24 cellular contexts compared by ENCODE assay signal in genomic region chr7:158891922-158892321, GRCh38. TPM values are rescaled to one million over a fixed set of nuclear protein-coding genes. Genes with fewer than 3 reads are reported as not detected.
A peak's percentile ranks its signal among the peaks of the same experiment; 100 is the strongest.
DNase-seq lines count a peak whose midpoint lies in the region; ATAC-seq, FAIRE-seq and TF ChIP-seq lines count a peak whose summit lies in the region.
"Had no signal": no experiment of that assay in that cellular context is flagged by ENCODE, and none has a peak within 500 bp of the region (broad histone marks: within the 10 kb centered on the region; RNA-seq: fewer than 3 reads in every experiment).

No MANE protein-coding gene starts in this region.

- no peak for TF ChIP-seq POLR2A in HepG2 (IDR thresholded peaks at IDR 0.05; ENCODE audit: insufficient read depth in 1 of 2, low read depth in 2 of 2, low read length in 2 of 2)

- POLR2A ChIA-PET in HepG2 (lab: Yijun Ruan, JAX) = no interaction called here
- POLR2A ChIA-PET in GM10248 (lab: Yijun Ruan, JAX) = no interaction called here
- POLR2A ChIA-PET in activated CD4-positive, alpha-beta T cell treated with anti-CD3 and anti-CD28 coated beads for 36 hours (lab: Charles Lee) = no interaction called here

- in situ Hi-C loops in HepG2 (cut with HindIII; ENCODE audit: extremely low pct_ligation_motif_present, low pct_unique_long_range_greater_than_20kb) = loop anchor here (5.0 kb wide), 1 partner anchor 85 kb away; no protein-coding TSS in a partner anchor

- H3K4me2 ChIP-seq in HepG2 (ENCODE audit: low read depth, low read length) = no peak overlapping the region
- H3K4me2 ChIP-seq: A549; BLaER1 treated with 17β-estradiol and CSF1 and Interleukin-3, amounts not matched to agents 10 nM and 100 nM had no signal

- H3K4me1 Mint-ChIP-seq in nephron progenitor cell = no peaks in the 10 kb centered on the region
- no peaks in the 10 kb centered on the region for H3K4me1 Mint-ChIP-seq in activated CD4-positive, alpha-beta T cell treated with anti-CD3 and anti-CD28 coated beads for 36 hours
- H3K4me1 Mint-ChIP-seq: B cell had no signal

- 76% methylated on average over 10 of the region's 10 CpGs for WGBS in liver
- 93% methylated on average over 9 of the region's 10 CpGs for WGBS in HepG2 (ENCODE audit: low lambda C conversion rate)

- H3K9me3 ChIP-seq in liver (ENCODE audit: control insufficient read depth in 4 of 4, low read length in 3 of 4) = no peaks in the 10 kb centered on the region
- H3K9me3 ChIP-seq in HepG2 (ENCODE audit: low read length) = no peaks in the 10 kb centered on the region
- H3K9me3 ChIP-seq: A549, Caco-2 had no signal

- peaks cover 2 to 13% (median 8%) of the 10 kb centered on the region in 4 donors for H3K36me3 ChIP-seq in liver (ENCODE audit: control insufficient read depth in 4 of 4, insufficient read depth in 3 of 4, low read depth in 1 of 4, low read length in 3 of 4)
- H3K36me3 ChIP-seq in HepG2 (replicated peaks in 1 of 2; ENCODE audit: control insufficient read depth in 1 of 2, insufficient read depth in 2 of 2, low read length in 2 of 2) = peaks cover 5 to 22% of the 10 kb centered on the region in 2 experiments; a peak in 2 of 5 replicates

- H3K79me2 ChIP-seq in HepG2 (ENCODE audit: insufficient read depth, low read length) = no peaks in the 10 kb centered on the region

- H2AFZ ChIP-seq in HepG2 (ENCODE audit: low read length) = no peak overlapping the region

- H3K27me3 ChIP-seq in liver (ENCODE audit: control insufficient read depth in 4 of 4, insufficient read depth in 4 of 4, low read length in 3 of 4) (no peaks in the 10 kb centered on the region), HepG2 (ENCODE audit: control insufficient read depth in 1 of 2, insufficient read depth in 2 of 2, low read length in 2 of 2) (no peaks in the 10 kb centered on the region)
- H3K27me3 ChIP-seq: BLaER1 treated with 17β-estradiol and CSF1 and Interleukin-3, amounts not matched to agents 10 nM and 100 nM had no signal

- no peak overlapping the region for H3K4me3 ChIP-seq in liver (ENCODE audit: low read depth in 1 of 3, low read length in 3 of 3)
- H3K4me3 ChIP-seq in HepG2 (replicated peaks in 1 of 3; ENCODE audit: insufficient read depth in 1 of 3, low read depth in 2 of 3, low read length in 3 of 3) = no peak overlapping the region
- H3K4me3 ChIP-seq: A549; BLaER1 treated with 17β-estradiol and CSF1 and Interleukin-3, amounts not matched to agents 10 nM and 100 nM; GM12878 had no signal

- H4K20me1 ChIP-seq in HepG2 (ENCODE audit: insufficient read depth, low read length) = no peaks in the 10 kb centered on the region
- H4K20me1 ChIP-seq: BLaER1 treated with 17β-estradiol and CSF1 and Interleukin-3, amounts not matched to agents 10 nM and 100 nM had no signal

- H3K27me3 Mint-ChIP-seq in nephron progenitor cell (ENCODE audit: low read depth, poor library complexity) = no peaks in the 10 kb centered on the region
- no peaks in the 10 kb centered on the region for H3K27me3 Mint-ChIP-seq in activated CD4-positive, alpha-beta T cell treated with anti-CD3 and anti-CD28 coated beads for 36 hours
- H3K27me3 Mint-ChIP-seq: B cell; CD4-positive, alpha-beta T cell had no signal

- CTCF ChIA-PET in HepG2 (lab: Yijun Ruan, JAX; ENCODE audit: low intra/inter-chr PET ratio, low total read pairs) (no interaction called here), GM10248 (lab: Yijun Ruan, JAX) (no interaction called here)
- CTCF ChIA-PET in activated CD4-positive, alpha-beta T cell treated with anti-CD3 and anti-CD28 coated beads for 36 hours (lab: Charles Lee) = no interaction called here

- H3K36me3 Mint-ChIP-seq in nephron progenitor cell (ENCODE audit: low read depth) = peaks cover 72% of the 10 kb centered on the region
- peaks cover 38% of the 10 kb centered on the region for H3K36me3 Mint-ChIP-seq in activated CD4-positive, alpha-beta T cell treated with anti-CD3 and anti-CD28 coated beads for 36 hours (ENCODE audit: low read depth)

- TF ChIP-seq EP300 in HepG2 (IDR thresholded peaks at IDR 0.05; ENCODE audit: low read depth in 2 of 2, low read length in 2 of 2) = no peak
- TF ChIP-seq EP300 in HepG2 (CRISPR knock-in tag; IDR thresholded peaks at IDR 0.05; ENCODE audit: borderline replicate concordance) = no peak

- H3K27ac ChIP-seq in liver (ENCODE audit: low read depth in 1 of 2, low read length in 2 of 2) (no peak overlapping the region), HepG2 (ENCODE audit: extremely low read length, insufficient read depth, low read length) (no peak overlapping the region)
- H3K27ac ChIP-seq: 22Rv1; A549; BLaER1 treated with 17β-estradiol and CSF1 and Interleukin-3, amounts not matched to agents 10 nM and 100 nM; C4-2B had no signal

- peak in 1 of 2 donors; percentile 18 for TF ChIP-seq RAD21 in liver (IDR thresholded peaks at IDR 0.05)
- no peak for TF ChIP-seq RAD21 in HepG2 (CRISPR knock-in tag; IDR thresholded peaks at IDR 0.05)

- intact Hi-C loops in HepG2 (cut with micrococcal nuclease; ENCODE audit: unreplicated experiment) = no loop called here
- intact Hi-C loops in activated CD4-positive, alpha-beta T cell treated with anti-CD3 and anti-CD28 coated beads for 36 hours (cut with DNase I, micrococcal nuclease) = no loop called here

- TF ChIP-seq CTCF in liver (IDR thresholded peaks at IDR 0.05; ENCODE audit: low read depth, low read length, missing input control) (no peak), HepG2 (CRISPR knock-in tag; IDR thresholded peaks at IDR 0.05) (no peak), nephron progenitor cell (IDR thresholded peaks at IDR 0.05) (no peak), GM10248 (IDR thresholded peaks at IDR 0.05; ENCODE audit: control extremely low read depth, extremely low read depth, low read depth, missing control alignments) (no peak)

- ATAC-seq in HepG2 = no peak
- peak; percentile 97 for ATAC-seq in left lobe of liver
- no peak for ATAC-seq in activated CD4-positive, alpha-beta T cell treated with anti-CD3 and anti-CD28 coated beads for 36 hours
- ATAC-seq: A549; CD8-positive, alpha-beta T cell; GM12878 had no signal

- peaks cover 4% of the 10 kb centered on the region for H3K9me3 Mint-ChIP-seq in nephron progenitor cell
- H3K9me3 Mint-ChIP-seq in activated CD4-positive, alpha-beta T cell treated with anti-CD3 and anti-CD28 coated beads for 36 hours (ENCODE audit: low read depth) = peaks cover 5% of the 10 kb centered on the region
- H3K9me3 Mint-ChIP-seq: CD4-positive, alpha-beta T cell had no signal

- peak overlapping the region; percentile 0 for H3K27ac Mint-ChIP-seq in nephron progenitor cell
- no peak overlapping the region for H3K27ac Mint-ChIP-seq in activated CD4-positive, alpha-beta T cell treated with anti-CD3 and anti-CD28 coated beads for 36 hours
- H3K27ac Mint-ChIP-seq: B cell; CD4-positive, alpha-beta T cell; CD8-positive, alpha-beta T cell had no signal

- no peak overlapping the region for H3K9ac ChIP-seq in liver (ENCODE audit: low read depth in 1 of 2, low read length in 2 of 2)
- no peak overlapping the region for H3K9ac ChIP-seq in HepG2 (ENCODE audit: insufficient read depth, low read depth, low read length)
- H3K9ac ChIP-seq: BLaER1 treated with 17β-estradiol and CSF1 and Interleukin-3, amounts not matched to agents 10 nM and 100 nM had no signal

- H3K4me1 ChIP-seq in liver (ENCODE audit: control insufficient read depth in 4 of 4, insufficient read depth in 4 of 4, low read length in 3 of 4) (peaks cover 0 to 2% (median 0%) of the 10 kb centered on the region in 4 donors), HepG2 (ENCODE audit: insufficient read depth, low read length) (no peaks in the 10 kb centered on the region)
- H3K4me1 ChIP-seq: A549; BLaER1 treated with 17β-estradiol and CSF1 and Interleukin-3, amounts not matched to agents 10 nM and 100 nM; Caco-2 had no signal

- BruUV-seq in HepG2 (replicated peaks; lab: Mats Ljungman, UMichigan) = no TSS peak

- H3K4me3 Mint-ChIP-seq in nephron progenitor cell = no peak overlapping the region
- H3K4me3 Mint-ChIP-seq in activated CD4-positive, alpha-beta T cell treated with anti-CD3 and anti-CD28 coated beads for 36 hours = no peak overlapping the region
- H3K4me3 Mint-ChIP-seq: B cell; CD4-positive, alpha-beta T cell; CD8-positive, alpha-beta T cell had no signal

- no peak for DNase-seq in HepG2 (ENCODE audit: low spot score)
- DNase-seq in left lobe of liver (ENCODE audit: low spot score) = peak; percentile 68
- DNase-seq in nephron progenitor cell = no peak
- DNase-seq in stimulated activated CD4-positive, alpha-beta T cell treated with anti-CD3 and anti-CD28 coated beads, Interleukin-4, amount 100 ng/mL, for 24 hours = no peak
- no peak for DNase-seq in GM10248 (ENCODE audit: extremely low spot score)
- DNase-seq in activated CD4-positive, alpha-beta T cell treated with anti-CD3 and anti-CD28 coated beads for 36 hours = no peak
- DNase-seq: AML-193; Caco-2; Calu3; CD4-positive, alpha-beta T cell; CD8-positive, alpha-beta T cell; DMS79 treated with DMSO at 0.1 percent for 48 hours; GF-D8 had no signal

- no peak for FAIRE-seq in HepG2 (lab: Jason Lieb, UNC)
- FAIRE-seq: A549, D721Med, G401.6, GM12878, GM12892, GM18507 had no signal

RNA-seq across cellular contexts. Expression of gene DYNC2I1, which starts 35.6 kb away (rescaled TPM):
- total RNA-seq in liver (1 to 10 TPM; 2.0 to 4.9 TPM), HepG2 (2016; rRNA removed; fragmentation: Illumina TruSeq; extraction: Trizol) (3.4 and 4.9 TPM in 2 replicates), left lobe of liver (6.7 TPM)
- polyA plus RNA-seq in liver (10 to 100 TPM in 1 of 2 donors, 1 to 10 TPM in 1; 2.2 to 12.9 TPM), HepG2 (2011; rRNA removed) (8.6 and 9.1 TPM in 2 replicates)
- 11.3 and 18.9 TPM in 2 replicates for total RNA-seq in HepG2 (2016; cell fraction: cytosol; rRNA removed; fragmentation: Illumina TruSeq; extraction: Trizol; ENCODE audit: low read depth)
- 3.1 and 3.9 TPM in 2 replicates for total RNA-seq in HepG2 (2016; cell fraction: insoluble cytoplasmic fraction; rRNA removed; fragmentation: Illumina TruSeq; extraction: Trizol)
- total RNA-seq in HepG2 (2016; cell fraction: membrane; rRNA removed; fragmentation: Illumina TruSeq; extraction: Trizol) = 4.8 and 9.2 TPM in 2 replicates
- 3.6 and 5.0 TPM in 2 replicates for total RNA-seq in HepG2 (2016; cell fraction: nucleus; rRNA removed; fragmentation: Illumina TruSeq; extraction: Trizol)
- 5.3 and 9.7 TPM in 2 replicates for polyA plus RNA-seq in HepG2 (2011; cell fraction: cytosol; rRNA removed)
- 24.5 and 26.0 TPM in 2 replicates for polyA plus RNA-seq in HepG2 (2011; cell fraction: nucleus; rRNA removed)
- 4.3 and 5.5 TPM in 2 replicates for polyA plus RNA-seq in HepG2 (2012)
- polyA plus RNA-seq in HepG2 (2016; cell fraction: cytosol; fragmentation: Illumina TruSeq; extraction: Trizol; ENCODE audit: low read depth) = 0.75 and 0.90 TPM in 2 replicates
- polyA plus RNA-seq in HepG2 (2016; cell fraction: insoluble cytoplasmic fraction; fragmentation: Illumina TruSeq; extraction: Trizol; ENCODE audit: low read depth) = 3.5 and 4.2 TPM in 2 replicates
- 0.78 and 0.89 TPM in 2 replicates for polyA plus RNA-seq in HepG2 (2016; cell fraction: membrane; fragmentation: Illumina TruSeq; extraction: Trizol; ENCODE audit: low read depth)
- 9.9 and 10.3 TPM in 2 replicates for polyA plus RNA-seq in HepG2 (2016; cell fraction: nucleus; fragmentation: Illumina TruSeq; extraction: Trizol; ENCODE audit: insufficient read depth, low read depth)
- polyA minus RNA-seq in HepG2 (2011; rRNA and poly(A)+ RNA removed; ENCODE audit: low replicate concordance) = 3.9 and 5.9 TPM in 2 replicates
- 1.9 and 2.6 TPM in 2 replicates for polyA minus RNA-seq in HepG2 (2011; cell fraction: cytosol; rRNA and poly(A)+ RNA removed)
- 8.8 and 11.6 TPM in 2 replicates for polyA minus RNA-seq in HepG2 (2011; cell fraction: nucleus; rRNA and poly(A)+ RNA removed)
- total RNA-seq in activated CD4-positive, alpha-beta T cell treated with anti-CD3 and anti-CD28 coated beads for 36 hours = 10 to 100 TPM; 14.0 to 15.2 TPM
